Comparison of ENCODE assay signal across 8 cellular contexts in the genomic region with DNA sequence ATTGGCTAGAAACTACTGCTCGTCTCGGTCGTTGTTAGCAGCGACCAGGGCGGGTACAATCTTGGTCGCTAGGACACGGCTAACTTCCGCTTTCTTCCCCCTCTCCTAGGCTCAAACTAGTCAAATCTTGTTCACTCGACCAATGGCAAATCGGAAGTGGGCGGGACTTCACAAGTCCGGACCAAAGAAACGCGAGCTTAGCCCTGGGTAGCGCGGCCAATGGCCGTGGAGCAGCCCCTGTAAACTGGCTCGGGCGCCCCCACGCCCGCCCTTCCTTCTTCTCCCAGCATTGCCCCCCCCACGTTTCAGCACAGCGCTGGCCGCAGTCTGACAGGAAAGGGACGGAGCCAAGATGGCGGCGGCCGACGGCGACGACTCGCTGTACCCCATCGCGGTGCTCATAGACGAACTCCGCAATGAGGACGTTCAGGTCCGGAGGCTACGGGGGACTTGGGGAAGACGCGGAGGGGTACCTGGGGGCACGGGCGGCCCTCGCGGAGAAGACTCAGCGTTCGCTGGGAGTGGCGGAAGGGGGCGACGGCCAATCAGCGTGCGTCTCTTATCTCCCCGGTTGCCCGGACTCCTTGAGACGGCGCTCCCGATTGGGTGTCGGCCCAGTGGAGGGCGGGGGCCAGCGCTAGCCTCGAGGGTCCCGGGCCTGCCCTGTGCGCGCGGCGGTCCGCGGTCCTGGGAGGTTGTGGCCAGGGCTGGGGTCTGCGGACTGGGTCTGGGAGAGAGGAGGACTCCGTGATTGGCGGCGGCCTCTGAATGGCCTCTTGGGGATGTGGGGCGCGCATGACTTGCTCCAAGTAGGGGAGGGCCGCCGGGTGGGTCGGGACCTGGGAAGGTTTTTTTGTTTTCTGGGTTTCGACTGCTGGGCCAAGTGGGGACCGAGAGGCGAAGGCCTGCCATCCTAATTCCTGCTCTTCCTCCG. TPM values are rescaled to one million over a fixed set of nuclear protein-coding genes. Genes with fewer than 3 reads are reported as not detected.
DNase-seq lines count a peak whose midpoint lies in the region; ATAC-seq and TF ChIP-seq lines count a peak whose summit lies in the region.

A gene (plus strand): TSS at position 308 of the 934 bp plus-strand sequence. CDS start 45 bp downstream, at position 353.

- peaks cover 4% of the 10 kb centered on the region for H3K36me3 Mint-ChIP-seq in activated naive CD8-positive, alpha-beta T cell

- TF ChIP-seq CTCF in GM10248 (IDR thresholded peaks at IDR 0.05; ENCODE audit: control extremely low read depth, extremely low read depth, low read depth, missing control alignments), result no peak

- CTCF ChIA-PET in GM10248 (lab: Yijun Ruan, JAX), result interaction anchor here (1.3 to 2.8 kb wide), 4 partner anchors 47 to 52 kb away, joined by 3 to 11 read pairs (median 4); no protein-coding TSS in a partner anchor

- no peaks in the 10 kb centered on the region for H3K27me3 Mint-ChIP-seq in activated naive CD8-positive, alpha-beta T cell

- H3K4me1 Mint-ChIP-seq in activated naive CD8-positive, alpha-beta T cell (ENCODE audit: low read depth), result peaks cover 38% of the 10 kb centered on the region

- DNase-seq in GM10248 (ENCODE audit: extremely low spot score) (peak; percentile 95), NCI-H1105 (lab: John Stamatoyannopoulos, UW) (peak; percentile 100), SKM-1 treated with dmso at 0.1 percent for 144 hours (lab: John Stamatoyannopoulos, UW; ENCODE audit: unreplicated experiment) (peak; percentile 92), glomerular endothelial cell (ENCODE audit: extremely low read depth, low read depth, low spot score) (peak; percentile 100), occipital lobe (lab: John Stamatoyannopoulos, UW) (peak; percentile 100)

- peak within 1 kb of the TSS; percentile 98 for H3K27ac Mint-ChIP-seq in activated naive CD8-positive, alpha-beta T cell

- peak within 1 kb of the TSS; percentile 86 for H3K27ac ChIP-seq in temporal lobe (ENCODE audit: low read depth, low read length)

- H3K9me3 Mint-ChIP-seq in activated naive CD8-positive, alpha-beta T cell (ENCODE audit: low read depth), result no peaks in the 10 kb centered on the region

- peak; percentile 87 for ATAC-seq in HG02623 (IDR thresholded peaks at IDR 0.05; ENCODE audit: unreplicated experiment)

- H3K4me3 Mint-ChIP-seq in activated naive CD8-positive, alpha-beta T cell, result peak within 1 kb of the TSS; percentile 92

- POLR2A ChIA-PET in GM10248 (lab: Yijun Ruan, JAX), result interaction anchor here (0.5 to 1.3 kb wide), 7 partner anchors 8 to 981 kb away, joined by 3 to 11 read pairs (median 3); no protein-coding TSS in a partner anchor

RNA-seq across cellular contexts. Expression of the gene that starts here (rescaled TPM):
- total RNA-seq in glomerular endothelial cell (322 and 337 TPM in 2 replicates), occipital lobe (255 TPM), temporal lobe (133 TPM)

Comparison
In these comparisons a context has a peak if more than half of its experiments do, and no peak if none do; other contexts are left out.
1. Peak in every context shown above with its lines: DNase-seq, ATAC-seq and H3K27ac ChIP-seq.